Comparison of ENCODE assay signal across 9 cellular contexts in genomic region chr12:6968426-6968825, GRCh38. TPM values are rescaled to one million over a fixed set of nuclear protein-coding genes. Genes with fewer than 3 reads are reported as not detected.
DNase-seq lines count a peak whose midpoint lies in the region; ATAC-seq and TF ChIP-seq lines count a peak whose summit lies in the region.
"Had no signal": no experiment of that assay in that cellular context is flagged by ENCODE, and none has a peak within 500 bp of the region (broad histone marks: within the 10 kb centered on the region; RNA-seq: fewer than 3 reads in every experiment).

No MANE protein-coding gene starts in this region.

- intact Hi-C loops in thyroid gland (cut with DNase I) = loop anchor here (5.0 kb wide), 1 partner anchor 96 kb away; the partner anchor contains the start of gene SPSB2

- H3K9me3 Mint-ChIP-seq in HFFc6 = no peaks in the 10 kb centered on the region
- no peaks in the 10 kb centered on the region for H3K9me3 Mint-ChIP-seq in activated naive CD4-positive, alpha-beta T cell treated with anti-CD3 and anti-CD28 coated beads, Interleukin-2, amount 50 U/mL, for 72 hours
- no peaks in the 10 kb centered on the region for H3K9me3 Mint-ChIP-seq in naive thymus-derived CD8-positive, alpha-beta T cell

- TF ChIP-seq CTCF in HFFc6 (IDR thresholded peaks at IDR 0.05) (no peak), thyroid gland (IDR thresholded peaks at IDR 0.05) (no peak)

- peak overlapping the region; percentile 99 for H3K9ac ChIP-seq in BLaER1

- H3K27me3 Mint-ChIP-seq in HFFc6 (ENCODE audit: insufficient read depth) = peaks cover 7% of the 10 kb centered on the region
- no peaks in the 10 kb centered on the region for H3K27me3 Mint-ChIP-seq in naive thymus-derived CD8-positive, alpha-beta T cell

- POLR2A ChIA-PET in naive thymus-derived CD8-positive, alpha-beta T cell (lab: Charles Lee) = interaction anchor here (0.6 to 4.3 kb wide), 11 partner anchors 7 to 101 kb away, joined by 4 to 156 read pairs (median 8); partner anchors contain the start of genes C12orf57, ENO2, PTPN6 and RNU7-1

- no peak for DNase-seq in HFFc6
- DNase-seq in activated naive CD4-positive, alpha-beta T cell treated with anti-CD3 and anti-CD28 coated beads, Interleukin-2, amount 50 U/mL, for 72 hours (ENCODE audit: low spot score in 2 of 2) = no peak
- DNase-seq in naive thymus-derived CD8-positive, alpha-beta T cell = no peak
- no peak for DNase-seq in thyroid gland
- no peak for DNase-seq in DMS53 (lab: John Stamatoyannopoulos, UW)
- DNase-seq in NCI-H1048 (lab: John Stamatoyannopoulos, UW) = no peak

- H3K4me3 Mint-ChIP-seq in HFFc6 = peak overlapping the region; percentile 98
- peak overlapping the region in 7 of 10 donors; percentile 95 to 100 (median 100) for H3K4me3 Mint-ChIP-seq in naive thymus-derived CD8-positive, alpha-beta T cell

- H3K4me2 ChIP-seq in BLaER1 = peak overlapping the region; percentile 99

- 84 to 90% methylated on average over 7 to 9 of the region's 9 CpGs for WGBS in thyroid gland, 2 donors

- H3K9me3 ChIP-seq in BLaER1 = no peaks in the 10 kb centered on the region
- H3K9me3 ChIP-seq in thyroid gland = no peaks in the 10 kb centered on the region

- H3K36me3 ChIP-seq in BLaER1 (peaks cover 64% of the 10 kb centered on the region), thyroid gland (peaks cover 28 to 32% of the 10 kb centered on the region in 2 donors)

- no peak overlapping the region for H3K27ac ChIP-seq in BLaER1
- H3K27ac ChIP-seq in thyroid gland = no peak overlapping the region

- no peaks in the 10 kb centered on the region for H3K27me3 ChIP-seq in BLaER1
- no peaks in the 10 kb centered on the region for H3K27me3 ChIP-seq in thyroid gland

- H3K4me3 ChIP-seq in BLaER1 = peak overlapping the region; percentile 97; the same call in 1 of the 2 replicates
- H3K4me3 ChIP-seq in thyroid gland (replicated peaks in 1 of 3) = no peak overlapping the region

- H3K4me1 ChIP-seq in BLaER1 (peaks cover 71% of the 10 kb centered on the region), thyroid gland (peaks cover 39 to 41% of the 10 kb centered on the region in 2 donors)

- H3K4me1 Mint-ChIP-seq in HFFc6 (ENCODE audit: low read depth) = peaks cover 35% of the 10 kb centered on the region
- peaks cover 24 to 65% (median 58%) of the 10 kb centered on the region in 4 donors for H3K4me1 Mint-ChIP-seq in naive thymus-derived CD8-positive, alpha-beta T cell

- peaks cover 9% of the 10 kb centered on the region; the same call in 1 of the 2 replicates for H4K20me1 ChIP-seq in BLaER1

- peak overlapping the region; percentile 99; the same call in 1 of the 2 replicates for H3K27ac Mint-ChIP-seq in HFFc6
- peak overlapping the region; percentile 90 to 100 for H3K27ac Mint-ChIP-seq in activated naive CD4-positive, alpha-beta T cell treated with anti-CD3 and anti-CD28 coated beads, Interleukin-2, amount 50 U/mL, for 72 hours
- H3K27ac Mint-ChIP-seq in naive thymus-derived CD8-positive, alpha-beta T cell = peak overlapping the region in 8 of 10 donors; percentile 25 to 100 (median 93)

- no peak for ATAC-seq in activated naive CD4-positive, alpha-beta T cell treated with anti-CD3 and anti-CD28 coated beads, Interleukin-2, amount 50 U/mL, for 72 hours
- ATAC-seq in naive thymus-derived CD8-positive, alpha-beta T cell = no peak
- no peak for ATAC-seq in GM19035 (IDR thresholded peaks at IDR 0.05; ENCODE audit: unreplicated experiment)

- H3K36me3 Mint-ChIP-seq in HFFc6 (ENCODE audit: low read depth) = peaks cover 37% of the 10 kb centered on the region
- H3K36me3 Mint-ChIP-seq in activated naive CD4-positive, alpha-beta T cell treated with anti-CD3 and anti-CD28 coated beads, Interleukin-2, amount 50 U/mL, for 72 hours = peaks cover 53 to 62% of the 10 kb centered on the region in 2 donors
- H3K36me3 Mint-ChIP-seq in naive thymus-derived CD8-positive, alpha-beta T cell = peaks cover 0 to 43% (median 12%) of the 10 kb centered on the region in 3 donors

- TF ChIP-seq POLR2A in thyroid gland (IDR thresholded peaks at IDR 0.05) = no peak

RNA-seq across cellular contexts. Expression of gene PHB2, which starts 2.0 kb away (rescaled TPM):
- 100 to 1,000 TPM; 160 to 198 (median 182) TPM for total RNA-seq in HFFc6 (2021; fragmentation: NEBNext Ultra II Directional; extraction: Animal tissue kit (Norgen Biotek cat#: 25700))
- total RNA-seq in activated naive CD4-positive, alpha-beta T cell treated with anti-CD3 and anti-CD28 coated beads, Interleukin-2, amount 50 U/mL, for 72 hours = 100 to 1,000 TPM; 387 to 423 TPM
- 100 to 1,000 TPM; 159 to 173 TPM for total RNA-seq in naive thymus-derived CD8-positive, alpha-beta T cell
- polyA plus RNA-seq in naive thymus-derived CD8-positive, alpha-beta T cell = 100 to 1,000 TPM in 2 of 3 donors, 10 to 100 TPM in 1; 97.0 to 115 (median 108) TPM
- 100 to 1,000 TPM; 153 to 284 (median 220) TPM for total RNA-seq in thyroid gland

RNA-seq across cellular contexts. Expression of gene EMG1, which starts 2.3 kb away (rescaled TPM):
- 10 to 100 TPM; 64.9 to 83.7 (median 75.6) TPM for total RNA-seq in HFFc6 (2021; fragmentation: NEBNext Ultra II Directional; extraction: Animal tissue kit (Norgen Biotek cat#: 25700))
- 10 to 100 TPM; 69.0 to 76.3 TPM for total RNA-seq in activated naive CD4-positive, alpha-beta T cell treated with anti-CD3 and anti-CD28 coated beads, Interleukin-2, amount 50 U/mL, for 72 hours
- total RNA-seq in naive thymus-derived CD8-positive, alpha-beta T cell = 10 to 100 TPM; 71.1 to 72.5 TPM
- polyA plus RNA-seq in naive thymus-derived CD8-positive, alpha-beta T cell = 10 to 100 TPM; 59.7 to 66.4 (median 64.7) TPM
- total RNA-seq in thyroid gland = 10 to 100 TPM; 19.9 to 53.1 (median 45.6) TPM

RNA-seq across cellular contexts. Expression of gene PTPN6, which starts 17.3 kb away (rescaled TPM):
- not detected for total RNA-seq in HFFc6 (2021; fragmentation: NEBNext Ultra II Directional; extraction: Animal tissue kit (Norgen Biotek cat#: 25700))
- 100 to 1,000 TPM; 320 to 609 TPM for total RNA-seq in activated naive CD4-positive, alpha-beta T cell treated with anti-CD3 and anti-CD28 coated beads, Interleukin-2, amount 50 U/mL, for 72 hours
- 100 to 1,000 TPM; 235 to 247 TPM for total RNA-seq in naive thymus-derived CD8-positive, alpha-beta T cell
- polyA plus RNA-seq in naive thymus-derived CD8-positive, alpha-beta T cell = 100 to 1,000 TPM; 182 to 425 (median 260) TPM
- total RNA-seq in thyroid gland = 10 to 100 TPM; 21.7 to 32.3 (median 31.4) TPM

RNA-seq across cellular contexts. Expression of gene C12orf57, which starts 24.6 kb away (rescaled TPM):
- total RNA-seq in HFFc6 (2021; fragmentation: NEBNext Ultra II Directional; extraction: Animal tissue kit (Norgen Biotek cat#: 25700)) = 100 to 1,000 TPM; 115 to 131 (median 123) TPM
- total RNA-seq in activated naive CD4-positive, alpha-beta T cell treated with anti-CD3 and anti-CD28 coated beads, Interleukin-2, amount 50 U/mL, for 72 hours = 100 to 1,000 TPM; 229 to 609 TPM
- total RNA-seq in naive thymus-derived CD8-positive, alpha-beta T cell = 100 to 1,000 TPM; 518 to 519 TPM
- polyA plus RNA-seq in naive thymus-derived CD8-positive, alpha-beta T cell = 100 to 1,000 TPM; 329 to 399 (median 366) TPM
- 100 to 1,000 TPM; 344 to 666 (median 383) TPM for total RNA-seq in thyroid gland

RNA-seq across cellular contexts. Expression of gene RNU7-1, which starts 24.8 kb away (rescaled TPM):
- total RNA-seq in HFFc6 (2021; fragmentation: NEBNext Ultra II Directional; extraction: Animal tissue kit (Norgen Biotek cat#: 25700)) = not detected
- total RNA-seq in activated naive CD4-positive, alpha-beta T cell treated with anti-CD3 and anti-CD28 coated beads, Interleukin-2, amount 50 U/mL, for 72 hours = not detected
- total RNA-seq in naive thymus-derived CD8-positive, alpha-beta T cell = not detected
- not detected for polyA plus RNA-seq in naive thymus-derived CD8-positive, alpha-beta T cell
- not detected for total RNA-seq in thyroid gland
- total RNA-seq: aorta had no signal
- polyA plus RNA-seq: aorta had no signal

Comparison
In these comparisons a context has a peak if more than half of its experiments do, and no peak if none do; other contexts are left out.
1. RNA of gene PTPN6, which starts 17.3 kb away (total RNA-seq): 320 to 609 TPM in activated naive CD4-positive, alpha-beta T cell treated with anti-CD3 and anti-CD28 coated beads, Interleukin-2, amount 50 U/mL, for 72 hours, 235 to 247 TPM in naive thymus-derived CD8-positive, alpha-beta T cell and 21.7 to 32.3 TPM in thyroid gland; not detected in HFFc6; every median in the first group is over 10 times any median in the second.
2. Peak in every context shown above with its lines, with median percentiles within 50 percentile points of each other: H3K27ac Mint-ChIP-seq.